ENCODE assay signal across 1 cellular context in the genomic region with DNA sequence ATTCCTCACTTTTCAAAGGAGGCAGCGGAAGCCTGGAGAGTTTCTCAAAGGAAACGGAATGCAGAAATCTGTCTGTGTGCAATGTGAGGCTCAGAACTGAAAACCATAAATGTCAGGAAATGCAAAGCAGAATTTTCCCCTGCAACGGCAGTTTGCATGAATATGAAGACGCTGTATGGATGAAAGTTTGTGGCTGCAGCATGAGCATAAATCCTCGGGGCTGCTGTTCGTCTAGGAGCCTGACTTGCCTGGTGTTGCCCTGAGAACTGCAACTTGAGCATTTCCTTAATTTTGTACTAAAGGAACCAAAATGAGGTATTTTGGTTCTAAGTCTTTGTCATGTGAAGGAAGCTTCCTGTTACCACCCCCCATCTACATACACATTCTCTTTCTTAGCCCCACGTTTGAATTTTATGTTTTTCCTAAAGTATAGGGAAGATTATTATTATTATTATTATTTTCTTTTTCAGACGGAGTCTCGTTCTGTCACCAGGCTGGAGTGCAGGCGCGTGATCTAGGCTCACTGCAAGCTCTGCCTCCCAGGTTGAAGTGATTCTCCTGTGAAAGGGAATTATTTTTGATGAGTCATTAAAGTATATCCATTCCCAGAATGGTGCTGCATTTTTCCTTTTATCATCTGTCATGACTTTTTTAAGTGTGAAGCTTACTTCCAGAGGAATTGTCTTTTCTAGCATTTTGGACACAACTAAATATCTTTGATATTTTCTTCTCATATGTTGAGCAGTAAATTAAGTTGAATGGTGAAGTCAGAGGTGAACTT.
TF ChIP-seq lines count a peak whose summit lies in the region.

No MANE protein-coding gene starts in this region.

TF ChIP-seq in HCT116, 20 proteins besides CTCF, POLR2A, EP300 and RAD21 (continued from another document):
- TF ChIP-seq, protein P1, sequence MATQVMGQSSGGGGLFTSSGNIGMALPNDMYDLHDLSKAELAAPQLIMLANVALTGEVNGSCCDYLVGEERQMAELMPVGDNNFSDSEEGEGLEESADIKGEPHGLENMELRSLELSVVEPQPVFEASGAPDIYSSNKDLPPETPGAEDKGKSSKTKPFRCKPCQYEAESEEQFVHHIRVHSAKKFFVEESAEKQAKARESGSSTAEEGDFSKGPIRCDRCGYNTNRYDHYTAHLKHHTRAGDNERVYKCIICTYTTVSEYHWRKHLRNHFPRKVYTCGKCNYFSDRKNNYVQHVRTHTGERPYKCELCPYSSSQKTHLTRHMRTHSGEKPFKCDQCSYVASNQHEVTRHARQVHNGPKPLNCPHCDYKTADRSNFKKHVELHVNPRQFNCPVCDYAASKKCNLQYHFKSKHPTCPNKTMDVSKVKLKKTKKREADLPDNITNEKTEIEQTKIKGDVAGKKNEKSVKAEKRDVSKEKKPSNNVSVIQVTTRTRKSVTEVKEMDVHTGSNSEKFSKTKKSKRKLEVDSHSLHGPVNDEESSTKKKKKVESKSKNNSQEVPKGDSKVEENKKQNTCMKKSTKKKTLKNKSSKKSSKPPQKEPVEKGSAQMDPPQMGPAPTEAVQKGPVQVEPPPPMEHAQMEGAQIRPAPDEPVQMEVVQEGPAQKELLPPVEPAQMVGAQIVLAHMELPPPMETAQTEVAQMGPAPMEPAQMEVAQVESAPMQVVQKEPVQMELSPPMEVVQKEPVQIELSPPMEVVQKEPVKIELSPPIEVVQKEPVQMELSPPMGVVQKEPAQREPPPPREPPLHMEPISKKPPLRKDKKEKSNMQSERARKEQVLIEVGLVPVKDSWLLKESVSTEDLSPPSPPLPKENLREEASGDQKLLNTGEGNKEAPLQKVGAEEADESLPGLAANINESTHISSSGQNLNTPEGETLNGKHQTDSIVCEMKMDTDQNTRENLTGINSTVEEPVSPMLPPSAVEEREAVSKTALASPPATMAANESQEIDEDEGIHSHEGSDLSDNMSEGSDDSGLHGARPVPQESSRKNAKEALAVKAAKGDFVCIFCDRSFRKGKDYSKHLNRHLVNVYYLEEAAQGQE (IDR thresholded peaks at IDR 0.05; ENCODE audit: low read depth) = no peak
- TF ChIP-seq ZNF274 (IDR thresholded peaks at IDR 0.05; ENCODE audit: low read depth, low read length) (no peak), YY1 (IDR thresholded peaks at IDR 0.05; ENCODE audit: extremely low read depth, insufficient replicate concordance, low read depth, low read length) (no peak), SRF (IDR thresholded peaks at IDR 0.05; ENCODE audit: low read depth) (no peak)
- TF ChIP-seq, protein P2, sequence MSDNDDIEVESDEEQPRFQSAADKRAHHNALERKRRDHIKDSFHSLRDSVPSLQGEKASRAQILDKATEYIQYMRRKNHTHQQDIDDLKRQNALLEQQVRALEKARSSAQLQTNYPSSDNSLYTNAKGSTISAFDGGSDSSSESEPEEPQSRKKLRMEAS (IDR thresholded peaks at IDR 0.05) = no peak
TF ChIP-seq in HCT116: peak in this region for 0.
